Comparison of ENCODE assay signal across 3 cellular contexts in the genomic region with DNA sequence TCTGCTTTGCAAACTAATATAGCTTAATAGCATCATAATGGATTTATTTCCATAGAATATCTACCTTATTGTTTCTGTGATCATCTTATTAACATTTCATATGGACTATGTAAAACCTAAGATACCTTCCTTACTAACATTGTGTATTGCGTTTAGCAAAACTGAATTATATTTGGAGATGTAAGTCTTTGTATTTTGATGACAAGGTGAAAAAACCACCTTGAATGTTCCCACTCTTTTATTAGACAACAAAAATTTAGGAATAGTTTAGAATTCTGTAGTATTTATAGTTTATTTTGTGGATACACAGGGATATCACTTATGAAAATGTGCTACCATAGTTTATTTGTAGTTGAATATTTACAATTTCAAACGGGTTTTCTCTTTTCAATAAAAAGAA.
TF ChIP-seq lines count a peak whose summit lies in the region.

No MANE protein-coding gene starts in this region.

TF ChIP-seq in HepG2, 621 proteins besides CTCF, POLR2A, EP300 and RAD21:
- TF ChIP-seq MAFF (IDR thresholded peaks at IDR 0.05; ENCODE audit: low read depth, low read length) = peak; percentile 54; the same call in 1 of the 2 replicates
- TF ChIP-seq ZSCAN25 (CRISPR knock-in tag; IDR thresholded peaks at IDR 0.05) = no peak
- peak; percentile 42 to 63 for TF ChIP-seq MAFK (conservative IDR thresholded peaks at IDR 0.05 in 1 of 2, IDR thresholded peaks at IDR 0.05 in 1 of 2; ENCODE audit: low read length in 2 of 2)

TF ChIP-seq in GM23338, 12 proteins besides CTCF, POLR2A, EP300 and RAD21 (continues in another document):
- TF ChIP-seq ZNF114 (CRISPR knock-in tag; IDR thresholded peaks at IDR 0.05) = no peak
- TF ChIP-seq JUNB (IDR thresholded peaks at IDR 0.05; ENCODE audit: unreplicated experiment) = no peak
- no peak for TF ChIP-seq EZH2phosphoT487 (IDR thresholded peaks at IDR 0.05; ENCODE audit: unreplicated experiment)
- TF ChIP-seq EZH2 (IDR thresholded peaks at IDR 0.05; ENCODE audit: low read depth, unreplicated experiment) = no peak
- TF ChIP-seq, protein P1, sequence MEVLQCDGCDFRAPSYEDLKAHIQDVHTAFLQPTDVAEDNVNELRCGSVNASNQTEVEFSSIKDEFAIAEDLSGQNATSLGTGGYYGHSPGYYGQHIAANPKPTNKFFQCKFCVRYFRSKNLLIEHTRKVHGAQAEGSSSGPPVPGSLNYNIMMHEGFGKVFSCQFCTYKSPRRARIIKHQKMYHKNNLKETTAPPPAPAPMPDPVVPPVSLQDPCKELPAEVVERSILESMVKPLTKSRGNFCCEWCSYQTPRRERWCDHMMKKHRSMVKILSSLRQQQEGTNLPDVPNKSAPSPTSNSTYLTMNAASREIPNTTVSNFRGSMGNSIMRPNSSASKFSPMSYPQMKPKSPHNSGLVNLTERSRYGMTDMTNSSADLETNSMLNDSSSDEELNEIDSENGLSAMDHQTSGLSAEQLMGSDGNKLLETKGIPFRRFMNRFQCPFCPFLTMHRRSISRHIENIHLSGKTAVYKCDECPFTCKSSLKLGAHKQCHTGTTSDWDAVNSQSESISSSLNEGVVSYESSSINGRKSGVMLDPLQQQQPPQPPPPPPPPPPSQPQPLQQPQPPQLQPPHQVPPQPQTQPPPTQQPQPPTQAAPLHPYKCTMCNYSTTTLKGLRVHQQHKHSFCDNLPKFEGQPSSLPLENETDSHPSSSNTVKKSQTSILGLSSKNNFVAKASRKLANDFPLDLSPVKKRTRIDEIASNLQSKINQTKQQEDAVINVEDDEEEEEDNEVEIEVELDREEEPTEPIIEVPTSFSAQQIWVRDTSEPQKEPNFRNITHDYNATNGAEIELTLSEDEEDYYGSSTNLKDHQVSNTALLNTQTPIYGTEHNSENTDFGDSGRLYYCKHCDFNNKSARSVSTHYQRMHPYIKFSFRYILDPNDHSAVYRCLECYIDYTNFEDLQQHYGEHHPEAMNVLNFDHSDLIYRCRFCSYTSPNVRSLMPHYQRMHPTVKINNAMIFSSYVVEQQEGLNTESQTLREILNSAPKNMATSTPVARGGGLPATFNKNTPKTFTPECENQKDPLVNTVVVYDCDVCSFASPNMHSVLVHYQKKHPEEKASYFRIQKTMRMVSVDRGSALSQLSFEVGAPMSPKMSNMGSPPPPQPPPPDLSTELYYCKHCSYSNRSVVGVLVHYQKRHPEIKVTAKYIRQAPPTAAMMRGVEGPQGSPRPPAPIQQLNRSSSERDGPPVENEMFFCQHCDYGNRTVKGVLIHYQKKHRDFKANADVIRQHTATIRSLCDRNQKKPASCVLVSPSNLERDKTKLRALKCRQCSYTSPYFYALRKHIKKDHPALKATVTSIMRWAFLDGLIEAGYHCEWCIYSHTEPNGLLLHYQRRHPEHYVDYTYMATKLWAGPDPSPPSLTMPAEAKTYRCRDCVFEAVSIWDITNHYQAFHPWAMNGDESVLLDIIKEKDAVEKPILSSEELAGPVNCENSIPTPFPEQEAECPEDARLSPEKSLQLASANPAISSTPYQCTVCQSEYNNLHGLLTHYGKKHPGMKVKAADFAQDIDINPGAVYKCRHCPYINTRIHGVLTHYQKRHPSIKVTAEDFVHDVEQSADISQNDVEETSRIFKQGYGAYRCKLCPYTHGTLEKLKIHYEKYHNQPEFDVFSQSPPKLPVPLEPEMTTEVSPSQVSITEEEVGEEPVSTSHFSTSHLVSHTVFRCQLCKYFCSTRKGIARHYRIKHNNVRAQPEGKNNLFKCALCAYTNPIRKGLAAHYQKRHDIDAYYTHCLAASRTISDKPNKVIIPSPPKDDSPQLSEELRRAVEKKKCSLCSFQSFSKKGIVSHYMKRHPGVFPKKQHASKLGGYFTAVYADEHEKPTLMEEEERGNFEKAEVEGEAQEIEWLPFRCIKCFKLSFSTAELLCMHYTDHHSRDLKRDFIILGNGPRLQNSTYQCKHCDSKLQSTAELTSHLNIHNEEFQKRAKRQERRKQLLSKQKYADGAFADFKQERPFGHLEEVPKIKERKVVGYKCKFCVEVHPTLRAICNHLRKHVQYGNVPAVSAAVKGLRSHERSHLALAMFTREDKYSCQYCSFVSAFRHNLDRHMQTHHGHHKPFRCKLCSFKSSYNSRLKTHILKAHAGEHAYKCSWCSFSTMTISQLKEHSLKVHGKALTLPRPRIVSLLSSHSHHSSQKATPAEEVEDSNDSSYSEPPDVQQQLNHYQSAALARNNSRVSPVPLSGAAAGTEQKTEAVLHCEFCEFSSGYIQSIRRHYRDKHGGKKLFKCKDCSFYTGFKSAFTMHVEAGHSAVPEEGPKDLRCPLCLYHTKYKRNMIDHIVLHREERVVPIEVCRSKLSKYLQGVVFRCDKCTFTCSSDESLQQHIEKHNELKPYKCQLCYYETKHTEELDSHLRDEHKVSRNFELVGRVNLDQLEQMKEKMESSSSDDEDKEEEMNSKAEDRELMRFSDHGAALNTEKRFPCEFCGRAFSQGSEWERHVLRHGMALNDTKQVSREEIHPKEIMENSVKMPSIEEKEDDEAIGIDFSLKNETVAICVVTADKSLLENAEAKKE (CRISPR knock-in tag; IDR thresholded peaks at IDR 0.05) = no peak
- TF ChIP-seq POLR2AphosphoS5 (IDR thresholded peaks at IDR 0.05; ENCODE audit: low read depth) = no peak
- TF ChIP-seq, protein P2, sequence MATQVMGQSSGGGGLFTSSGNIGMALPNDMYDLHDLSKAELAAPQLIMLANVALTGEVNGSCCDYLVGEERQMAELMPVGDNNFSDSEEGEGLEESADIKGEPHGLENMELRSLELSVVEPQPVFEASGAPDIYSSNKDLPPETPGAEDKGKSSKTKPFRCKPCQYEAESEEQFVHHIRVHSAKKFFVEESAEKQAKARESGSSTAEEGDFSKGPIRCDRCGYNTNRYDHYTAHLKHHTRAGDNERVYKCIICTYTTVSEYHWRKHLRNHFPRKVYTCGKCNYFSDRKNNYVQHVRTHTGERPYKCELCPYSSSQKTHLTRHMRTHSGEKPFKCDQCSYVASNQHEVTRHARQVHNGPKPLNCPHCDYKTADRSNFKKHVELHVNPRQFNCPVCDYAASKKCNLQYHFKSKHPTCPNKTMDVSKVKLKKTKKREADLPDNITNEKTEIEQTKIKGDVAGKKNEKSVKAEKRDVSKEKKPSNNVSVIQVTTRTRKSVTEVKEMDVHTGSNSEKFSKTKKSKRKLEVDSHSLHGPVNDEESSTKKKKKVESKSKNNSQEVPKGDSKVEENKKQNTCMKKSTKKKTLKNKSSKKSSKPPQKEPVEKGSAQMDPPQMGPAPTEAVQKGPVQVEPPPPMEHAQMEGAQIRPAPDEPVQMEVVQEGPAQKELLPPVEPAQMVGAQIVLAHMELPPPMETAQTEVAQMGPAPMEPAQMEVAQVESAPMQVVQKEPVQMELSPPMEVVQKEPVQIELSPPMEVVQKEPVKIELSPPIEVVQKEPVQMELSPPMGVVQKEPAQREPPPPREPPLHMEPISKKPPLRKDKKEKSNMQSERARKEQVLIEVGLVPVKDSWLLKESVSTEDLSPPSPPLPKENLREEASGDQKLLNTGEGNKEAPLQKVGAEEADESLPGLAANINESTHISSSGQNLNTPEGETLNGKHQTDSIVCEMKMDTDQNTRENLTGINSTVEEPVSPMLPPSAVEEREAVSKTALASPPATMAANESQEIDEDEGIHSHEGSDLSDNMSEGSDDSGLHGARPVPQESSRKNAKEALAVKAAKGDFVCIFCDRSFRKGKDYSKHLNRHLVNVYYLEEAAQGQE (IDR thresholded peaks at IDR 0.05; ENCODE audit: unreplicated experiment) = no peak
- TF ChIP-seq STAT1 (IDR thresholded peaks at IDR 0.05; ENCODE audit: unreplicated experiment) = no peak
- TF ChIP-seq CREB1 (CRISPR knock-in tag; IDR thresholded peaks at IDR 0.05; ENCODE audit: low read depth) = no peak

TF ChIP-seq in K562, 482 proteins besides CTCF, POLR2A, EP300 and RAD21:
- TF ChIP-seq ZNF316 (IDR thresholded peaks at IDR 0.05) = peak; percentile 26; the same call in 1 of the 2 replicates
- TF ChIP-seq MAFG (tag; conservative IDR thresholded peaks at IDR 0.05) = 0 out of 2 replicates have a peak, but pooled peaks have one; percentile 9
- no peak for TF ChIP-seq KLF1 (tag; IDR thresholded peaks at IDR 0.05)
